In the genomic region with DNA sequence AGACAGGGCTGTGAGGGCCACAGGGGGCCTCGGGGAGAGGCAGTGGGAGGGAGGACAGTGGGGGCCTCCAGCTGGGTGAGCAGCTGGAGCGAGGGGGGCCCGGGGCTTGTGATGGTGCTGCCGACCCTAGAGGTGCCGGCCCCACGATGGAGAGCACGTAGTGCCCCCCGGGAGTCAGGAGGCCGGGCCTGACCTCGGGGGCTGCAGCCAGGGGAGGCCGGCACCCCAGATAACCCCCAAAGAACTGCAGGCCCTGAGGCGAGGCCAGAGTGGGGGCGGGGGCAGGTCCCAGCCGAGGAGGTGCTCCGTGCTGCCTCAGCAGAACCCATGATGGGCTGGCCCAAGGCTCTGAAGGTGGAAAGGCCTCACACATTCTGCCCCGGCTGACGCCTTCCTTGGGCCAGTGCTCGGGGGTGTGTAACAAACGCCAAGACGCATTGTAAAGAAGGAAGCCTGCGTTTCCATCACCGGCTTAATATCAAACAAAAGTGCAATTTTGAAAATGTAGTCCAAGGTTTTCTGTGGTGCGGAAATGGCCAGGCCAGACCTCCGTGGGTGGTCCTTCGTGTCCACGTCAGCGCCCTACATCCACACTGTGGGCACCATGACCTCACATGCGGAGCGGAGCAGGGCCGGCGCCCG, we compare ENCODE assay signal across 20 cellular contexts. TPM values are rescaled to one million over a fixed set of nuclear protein-coding genes. Genes with fewer than 3 reads are reported as not detected.
DNase-seq lines count a peak whose midpoint lies in the region; ATAC-seq, FAIRE-seq and TF ChIP-seq lines count a peak whose summit lies in the region.
"Had no signal": no experiment of that assay in that cellular context is flagged by ENCODE, and none has a peak within 500 bp of the region (broad histone marks: within the 10 kb centered on the region; RNA-seq: fewer than 3 reads in every experiment).

No MANE protein-coding gene starts in this region.

- intact Hi-C loops in kidney (cut with DNase I): no loop called here

- CTCF ChIA-PET in HEK293 (lab: Yijun Ruan, JAX) (no interaction called here), T-cell (lab: Charles Lee) (no interaction called here)

- H3K9me3 Mint-ChIP-seq in progenitor cell of endocrine pancreas (ENCODE audit: low read depth) (peaks cover 3% of the 10 kb centered on the region), T-cell (no peaks in the 10 kb centered on the region)
- H3K9me3 Mint-ChIP-seq: CD8-positive, alpha-beta memory T cell; central memory CD8-positive, alpha-beta T cell had no signal

- H3K9ac ChIP-seq in kidney (ENCODE audit: low read length in 2 of 2): no peak overlapping the region

- H3K27me3 ChIP-seq in brain microvascular endothelial cell (replicated peaks): no peaks in the 10 kb centered on the region
- H3K27me3 ChIP-seq: testis had no signal

- ATAC-seq in GM18511 (IDR thresholded peaks at IDR 0.05; ENCODE audit: unreplicated experiment) (no peak), T-cell (replicated peaks in 1 of 4) (no peak), GM21737 (IDR thresholded peaks at IDR 0.05; ENCODE audit: unreplicated experiment) (no peak)

- DNase-seq in brain microvascular endothelial cell (no peak), kidney (peak; percentile 76), progenitor cell of endocrine pancreas (ENCODE audit: low spot score, unreplicated experiment) (no peak), T-cell (no peak)
- DNase-seq: activated CD4-positive, alpha-beta memory T cell treated with anti-CD3 and anti-CD28 coated beads, Interleukin-2, amount 10 ng/mL, durations not matched to agents 7 days and 5 days; activated CD4-positive, CD25-positive, alpha-beta regulatory T cell; activated naive CD4-positive, alpha-beta T cell; amygdala; mammary epithelial cell; naive B cell; NCI-H1105 treated with DMSO at 0.1 percent for 48 hours; NCI-H526 treated with DMSO at 0.1 percent for 48 hours; OCI-M1; testis had no signal

- no peak overlapping the region for H3K4me3 Mint-ChIP-seq in progenitor cell of endocrine pancreas (ENCODE audit: low read depth)
- no peak overlapping the region for H3K4me3 Mint-ChIP-seq in T-cell
- H3K4me3 Mint-ChIP-seq: activated CD4-positive, alpha-beta memory T cell treated with anti-CD3 and anti-CD28 coated beads, Interleukin-2, amount 10 ng/mL, durations not matched to agents 7 days and 5 days; CD8-positive, alpha-beta memory T cell; central memory CD8-positive, alpha-beta T cell; naive B cell had no signal

- H3K4me1 Mint-ChIP-seq in progenitor cell of endocrine pancreas (ENCODE audit: low read depth) (peaks cover 4% of the 10 kb centered on the region), T-cell (no peaks in the 10 kb centered on the region)
- H3K4me1 Mint-ChIP-seq: activated CD4-positive, alpha-beta memory T cell treated with anti-CD3 and anti-CD28 coated beads, Interleukin-2, amount 10 ng/mL, durations not matched to agents 7 days and 5 days; CD8-positive, alpha-beta memory T cell; central memory CD8-positive, alpha-beta T cell had no signal

- H3K4me1 ChIP-seq in HEK293 (ENCODE audit: control insufficient read depth, insufficient read depth, low read length): no peaks in the 10 kb centered on the region
- no peaks in the 10 kb centered on the region for H3K4me1 ChIP-seq in kidney (ENCODE audit: control insufficient read depth in 1 of 2, insufficient read depth in 1 of 2, low read depth in 1 of 2, low read length in 2 of 2)

- H3K27ac Mint-ChIP-seq in progenitor cell of endocrine pancreas (no peak overlapping the region), T-cell (no peak overlapping the region)
- H3K27ac Mint-ChIP-seq: activated CD4-positive, alpha-beta memory T cell treated with anti-CD3 and anti-CD28 coated beads, Interleukin-2, amount 10 ng/mL, durations not matched to agents 7 days and 5 days; CD8-positive, alpha-beta memory T cell; naive B cell had no signal

- no peaks in the 10 kb centered on the region for H3K36me3 ChIP-seq in HEK293 (ENCODE audit: control insufficient read depth in 2 of 2, insufficient read depth in 1 of 2, low read length in 2 of 2)
- H3K36me3 ChIP-seq in brain microvascular endothelial cell (replicated peaks): no peaks in the 10 kb centered on the region
- H3K36me3 ChIP-seq in kidney (ENCODE audit: control insufficient read depth in 1 of 2, insufficient read depth in 2 of 2, low read length in 2 of 2): no peaks in the 10 kb centered on the region

- POLR2A ChIA-PET in HEK293 (lab: Yijun Ruan, JAX) (no interaction called here), T-cell (lab: Charles Lee) (no interaction called here)

- no peaks in the 10 kb centered on the region for H3K36me3 Mint-ChIP-seq in progenitor cell of endocrine pancreas (ENCODE audit: insufficient read depth)
- H3K36me3 Mint-ChIP-seq in T-cell: no peaks in the 10 kb centered on the region
- H3K36me3 Mint-ChIP-seq: CD8-positive, alpha-beta memory T cell had no signal

- in situ Hi-C loops in brain microvascular endothelial cell (cut with HindIII; ENCODE audit: low pct_ligation_motif_present, low sequenced_read_pairs): no loop called here

- no peak for FAIRE-seq in kidney (lab: Jason Lieb, UNC)

- H3K9me3 ChIP-seq in HEK293 (ENCODE audit: control insufficient read depth, insufficient read depth, low read depth, low read length): no peaks in the 10 kb centered on the region
- H3K9me3 ChIP-seq in kidney (ENCODE audit: control insufficient read depth in 1 of 2, low read length in 2 of 2): no peaks in the 10 kb centered on the region
- H3K9me3 ChIP-seq: testis had no signal

- H3K27me3 Mint-ChIP-seq in progenitor cell of endocrine pancreas: peaks cover 13% of the 10 kb centered on the region
- peaks cover 4 to 8% of the 10 kb centered on the region in 2 donors for H3K27me3 Mint-ChIP-seq in T-cell

- no peak for TF ChIP-seq CTCF in HEK293 (tag by site-specific recombination; IDR thresholded peaks at IDR 0.05)
- no peak for TF ChIP-seq CTCF in brain microvascular endothelial cell (IDR thresholded peaks at IDR 0.05; ENCODE audit: low read depth, low read length, missing control alignments)
- TF ChIP-seq CTCF in kidney (IDR thresholded peaks at IDR 0.05; ENCODE audit: borderline replicate concordance, extremely low read depth, insufficient read depth): no peak
- no peak for TF ChIP-seq CTCF in progenitor cell of endocrine pancreas (IDR thresholded peaks at IDR 0.05; ENCODE audit: unreplicated experiment)

- H3K4me3 ChIP-seq in HEK293 (ENCODE audit: low read depth, low read length) (no peak overlapping the region), brain microvascular endothelial cell (ENCODE audit: low read depth, low read length) (no peak overlapping the region), kidney (ENCODE audit: low read length in 2 of 2) (no peak overlapping the region), skin epidermis (no peak overlapping the region)
- H3K4me3 ChIP-seq: testis had no signal

- H3K27ac ChIP-seq in HEK293 (ENCODE audit: extremely low read depth, low read depth, low read length): no peak overlapping the region
- H3K27ac ChIP-seq in brain microvascular endothelial cell: peak overlapping the region; percentile 17
- no peak overlapping the region for H3K27ac ChIP-seq in kidney (ENCODE audit: low read depth in 2 of 2, low read length in 2 of 2)
- H3K27ac ChIP-seq in skin epidermis: peak overlapping the region in 20 of 21 experiments; percentile 25 to 90 (median 68)
- H3K27ac ChIP-seq: testis had no signal

TF ChIP-seq in HEK293, 187 proteins besides CTCF, POLR2A, EP300 and RAD21:
- TF ChIP-seq GLIS2 (tag by site-specific recombination; IDR thresholded peaks at IDR 0.05) (peak; percentile 39; the same call in 1 of the 2 replicates), ZIC2 (tag by site-specific recombination; IDR thresholded peaks at IDR 0.05) (peak; percentile 65), ZSCAN23 (tag by site-specific recombination; IDR thresholded peaks at IDR 0.05) (no peak)

RNA-seq across cellular contexts. Expression of a gene that starts 55.2 kb away (rescaled TPM):
- total RNA-seq in kidney: 127 TPM
- 112 TPM for polyA plus RNA-seq in kidney (ENCODE audit: insufficient read depth, low read depth, low replicate concordance)
- 135 and 137 TPM in 2 replicates for total RNA-seq in progenitor cell of endocrine pancreas
- total RNA-seq in T-cell: 10 to 100 TPM in 3 of 5 donors, 1 to 10 TPM in 2; 4.2 to 25.3 (median 14.6) TPM

Comparison
In these comparisons a context has a peak if more than half of its experiments do, and no peak if none do; other contexts are left out.
1. H3K27ac ChIP-seq: peak in brain microvascular endothelial cell (single experiment) and skin epidermis (20 of 21); none in HEK293 (single experiment) and kidney (0 of 2).